Comparison of ENCODE assay signal across 14 cellular contexts in the genomic region with DNA sequence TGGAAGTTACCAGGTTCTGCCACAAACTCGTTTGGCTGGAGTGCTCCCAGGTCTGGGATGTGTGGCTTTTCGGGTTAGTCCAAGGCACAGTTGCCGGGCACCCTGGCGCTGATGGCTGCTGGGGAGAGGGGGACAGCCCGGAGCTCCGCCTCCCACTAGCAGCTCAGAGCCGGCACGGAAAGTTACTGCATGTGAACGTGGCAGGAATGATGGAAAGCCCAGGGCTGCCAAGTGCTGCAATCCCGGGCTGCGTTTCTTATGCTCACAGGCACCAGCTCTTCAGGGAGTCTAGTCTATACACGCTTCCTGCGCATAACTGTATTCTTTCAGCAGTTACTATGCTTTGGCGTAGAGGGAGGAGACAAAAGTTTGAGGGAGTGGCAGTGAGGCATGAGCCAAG.
DNase-seq lines count a peak whose midpoint lies in the region; ATAC-seq and TF ChIP-seq lines count a peak whose summit lies in the region.
"Had no signal": no experiment of that assay in that cellular context is flagged by ENCODE, and none has a peak within 500 bp of the region (broad histone marks: within the 10 kb centered on the region; RNA-seq: fewer than 3 reads in every experiment).

No MANE protein-coding gene starts in this region.

- H2AFZ ChIP-seq in H9 (ENCODE audit: low read length) = no peak overlapping the region

- H3K4me1 ChIP-seq in H9 (ENCODE audit: insufficient read depth, low read length) (peaks cover 2% of the 10 kb centered on the region; the same call in 1 of the 2 replicates), endodermal cell (ENCODE audit: control insufficient read depth, insufficient read depth, low read length) (peaks cover 6% of the 10 kb centered on the region)
- H3K4me1 ChIP-seq: SJSA1 had no signal

- H3T11ph ChIP-seq in H9 (ENCODE audit: low read length) = no peak overlapping the region

- peak overlapping the region in 1 of 3 experiments; percentile 25; a peak in 1 of 7 replicates for H3K27ac Mint-ChIP-seq in H9
- no peak overlapping the region for H3K27ac Mint-ChIP-seq in endodermal cell
- H3K27ac Mint-ChIP-seq in stimulated activated effector memory CD8-positive, alpha-beta T cell treated with anti-CD3 and anti-CD28 coated beads, Interleukin-12 subunit alpha, Interleukin-12 subunit beta, amount 100 ng/mL, for 72 hours = no peak overlapping the region

- H3K27me3 ChIP-seq in H9 (ENCODE audit: insufficient read depth, low read length) (no peaks in the 10 kb centered on the region), endodermal cell (ENCODE audit: control insufficient read depth, insufficient read depth, low read length, poor library complexity, severe bottlenecking) (no peaks in the 10 kb centered on the region)
- H3K27me3 ChIP-seq: SJSA1 had no signal

- H3K79me1 ChIP-seq in H9 (ENCODE audit: insufficient read depth, low read depth, low read length, poor library complexity, severe bottlenecking) = no peaks in the 10 kb centered on the region

- H3K9ac ChIP-seq in H9 (ENCODE audit: extremely low read depth, insufficient read length, low read length) (no peak overlapping the region), endodermal cell (ENCODE audit: extremely low read depth, low read length, poor library complexity, severe bottlenecking) (no peak overlapping the region)

- no peak overlapping the region for H2BK5ac ChIP-seq in H9 (ENCODE audit: insufficient read length, low read length)

- no CpG with 5 or more reads among the region's 14 CpGs for WGBS in H9 (ENCODE audit: extremely low coverage, insufficient read length, low lambda C conversion rate)
- WGBS in endodermal cell (ENCODE audit: insufficient coverage in 1 of 2, insufficient read length in 1 of 2), 2 experiments = 77 to 80% methylated on average over 9 to 14 of the region's 14 CpGs
- WGBS in lower leg skin, 2 donors = 42 to 54% methylated on average over 14 of the region's 14 CpGs

- H4K91ac ChIP-seq in H9 (ENCODE audit: insufficient read length, low read depth, low read length) = no peak overlapping the region

- no peak overlapping the region for H3K14ac ChIP-seq in H9 (ENCODE audit: insufficient read depth, low read length)

- H2BK12ac ChIP-seq in H9 (ENCODE audit: insufficient read length, low read depth, low read length) = no peak overlapping the region

- peak; percentile 72 for DNase-seq in H9
- DNase-seq in endodermal cell = peak; percentile 73
- peak; percentile 63 to 90 for DNase-seq in lower leg skin (ENCODE audit: low spot score in 2 of 2)
- DNase-seq in T-helper 9 cell = no peak
- no peak for DNase-seq in stimulated activated effector memory CD8-positive, alpha-beta T cell treated with anti-CD3 and anti-CD28 coated beads, Interleukin-12 subunit alpha, Interleukin-12 subunit beta, amount 100 ng/mL, for 72 hours (ENCODE audit: low spot score in 2 of 2)
- no peak for DNase-seq in NCI-H1092 treated with DMSO at 0.1 percent for 48 hours (lab: John Stamatoyannopoulos, UW)
- DNase-seq: activated gamma-delta T cell treated with Interleukin-2 at 50 U/mL for 16 hours; EL; HCEC 1CT; hippocampal formation; stimulated activated CD4-positive, alpha-beta T cell treated with anti-CD3 and anti-CD28 coated beads, Interleukin-2, amount 100 ng/mL, for 48 hours had no signal

- no peak overlapping the region for H2AK5ac ChIP-seq in H9 (ENCODE audit: insufficient read length, low read length)

- no peaks in the 10 kb centered on the region for H3K23me2 ChIP-seq in H9 (ENCODE audit: insufficient read length, low read depth, low read length, poor library complexity, severe bottlenecking)

- no peak for TF ChIP-seq POLR2A in lower leg skin (IDR thresholded peaks at IDR 0.05)

- H3K4ac ChIP-seq in H9 (ENCODE audit: low read depth, low read length) = no peak overlapping the region

- H3K36me3 ChIP-seq in endodermal cell (ENCODE audit: control insufficient read depth, insufficient read depth, low read length) = no peaks in the 10 kb centered on the region
- H3K36me3 ChIP-seq: SJSA1 had no signal

- H4K20me1 ChIP-seq in H9 (ENCODE audit: control insufficient read depth, insufficient read depth, insufficient read length) = no peaks in the 10 kb centered on the region

- intact Hi-C loops in lower leg skin (cut with DNase I; ENCODE audit: low total_unique reads) = no loop called here

- H3K9me3 ChIP-seq in H9 (ENCODE audit: control insufficient read depth, low read depth, low read length) (no peaks in the 10 kb centered on the region), endodermal cell (ENCODE audit: control insufficient read depth, low read length) (no peaks in the 10 kb centered on the region)
- H3K9me3 ChIP-seq: SJSA1 had no signal

- H3K36me3 Mint-ChIP-seq in H9 (ENCODE audit: insufficient read depth in 1 of 3, low read depth in 3 of 3) (no peaks in the 10 kb centered on the region), endodermal cell (ENCODE audit: low read depth) (no peaks in the 10 kb centered on the region)
- no peaks in the 10 kb centered on the region for H3K36me3 Mint-ChIP-seq in stimulated activated effector memory CD8-positive, alpha-beta T cell treated with anti-CD3 and anti-CD28 coated beads, Interleukin-12 subunit alpha, Interleukin-12 subunit beta, amount 100 ng/mL, for 72 hours

- no peak overlapping the region for H3K4me3 Mint-ChIP-seq in H9
- H3K4me3 Mint-ChIP-seq in endodermal cell = no peak overlapping the region
- H3K4me3 Mint-ChIP-seq in stimulated activated effector memory CD8-positive, alpha-beta T cell treated with anti-CD3 and anti-CD28 coated beads, Interleukin-12 subunit alpha, Interleukin-12 subunit beta, amount 100 ng/mL, for 72 hours = no peak overlapping the region

- H3K27me3 Mint-ChIP-seq in H9 (ENCODE audit: low read depth) = 0 out of 2 replicates have a peak, but pooled peaks cover 2% of the 10 kb centered on the region
- H3K27me3 Mint-ChIP-seq in endodermal cell (ENCODE audit: insufficient read depth) = peaks cover 2% of the 10 kb centered on the region

- no peak for ATAC-seq in HG03432 (IDR thresholded peaks at IDR 0.05; ENCODE audit: unreplicated experiment)
- no peak for ATAC-seq in stimulated activated effector memory CD8-positive, alpha-beta T cell treated with anti-CD3 and anti-CD28 coated beads, Interleukin-12 subunit alpha, Interleukin-12 subunit beta, amount 100 ng/mL, for 72 hours

- H3K18ac ChIP-seq in H9 (ENCODE audit: insufficient read length, low read depth, low read length) = no peak overlapping the region

- no peak overlapping the region for H3K4me2 ChIP-seq in H9 (ENCODE audit: insufficient read depth, insufficient read length, low read length)

- no peak overlapping the region for H3K56ac ChIP-seq in H9 (ENCODE audit: insufficient read length, low read depth, low read length)

- H2BK120ac ChIP-seq in H9 (ENCODE audit: low read depth, low read length, poor library complexity, severe bottlenecking) = no peak overlapping the region

- H3K27ac ChIP-seq in H9 (ENCODE audit: insufficient read length, low read depth, low read length) (no peak overlapping the region), endodermal cell (ENCODE audit: low read depth, low read length) (no peak overlapping the region), skin epidermis (peak overlapping the region in 11 of 21 experiments; percentile 9 to 77 (median 55))
- H3K27ac ChIP-seq: SJSA1 had no signal

- H3K79me2 ChIP-seq in H9 (ENCODE audit: insufficient read depth, low read length) = no peaks in the 10 kb centered on the region

- no peak overlapping the region for H4K8ac ChIP-seq in H9 (replicated peaks; ENCODE audit: insufficient read length, low read depth, low read length)

- H3K9me3 Mint-ChIP-seq in H9 (no peaks in the 10 kb centered on the region), endodermal cell (no peaks in the 10 kb centered on the region)
- no peaks in the 10 kb centered on the region for H3K9me3 Mint-ChIP-seq in stimulated activated effector memory CD8-positive, alpha-beta T cell treated with anti-CD3 and anti-CD28 coated beads, Interleukin-12 subunit alpha, Interleukin-12 subunit beta, amount 100 ng/mL, for 72 hours

- no peak overlapping the region for H4K5ac ChIP-seq in H9 (ENCODE audit: insufficient read length, low read depth, low read length)

- no peak overlapping the region for H2BK20ac ChIP-seq in H9 (ENCODE audit: low read depth, low read length, poor library complexity, severe bottlenecking)

- H2BK15ac ChIP-seq in H9 (ENCODE audit: low read depth, low read length) = no peak overlapping the region

- no peak overlapping the region for H3K23ac ChIP-seq in H9 (ENCODE audit: insufficient read length, low read depth, low read length)

- TF ChIP-seq CTCF in H9 (conservative IDR thresholded peaks at IDR 0.05) (no peak), endodermal cell (conservative IDR thresholded peaks at IDR 0.05) (no peak), lower leg skin (IDR thresholded peaks at IDR 0.05) (no peak)

- peaks cover 19 to 26% of the 10 kb centered on the region in 2 experiments for H3K4me1 Mint-ChIP-seq in H9
- H3K4me1 Mint-ChIP-seq in endodermal cell = peaks cover 23% of the 10 kb centered on the region
- peaks cover 5% of the 10 kb centered on the region for H3K4me1 Mint-ChIP-seq in stimulated activated effector memory CD8-positive, alpha-beta T cell treated with anti-CD3 and anti-CD28 coated beads, Interleukin-12 subunit alpha, Interleukin-12 subunit beta, amount 100 ng/mL, for 72 hours

- no peak overlapping the region for H3K4me3 ChIP-seq in endodermal cell (ENCODE audit: low read length)
- no peak overlapping the region for H3K4me3 ChIP-seq in lower leg skin (ENCODE audit: low read depth, poor library complexity, severe bottlenecking)
- H3K4me3 ChIP-seq in skin epidermis = no peak overlapping the region
- H3K4me3 ChIP-seq: SJSA1 had no signal

Comparison
In these comparisons a context has a peak if more than half of its experiments do, and no peak if none do; other contexts are left out.
1. DNase-seq: peak in H9 (single experiment), endodermal cell (single experiment) and lower leg skin (2 of 2); none in T-helper 9 cell (single experiment), stimulated activated effector memory CD8-positive, alpha-beta T cell treated with anti-CD3 and anti-CD28 coated beads, Interleukin-12 subunit alpha, Interleukin-12 subunit beta, amount 100 ng/mL, for 72 hours (0 of 2) and NCI-H1092 treated with DMSO at 0.1 percent for 48 hours (single experiment).
2. H3K27ac ChIP-seq: peak in skin epidermis (11 of 21); none in H9 (single experiment) and endodermal cell (single experiment).